In the genomic region with DNA sequence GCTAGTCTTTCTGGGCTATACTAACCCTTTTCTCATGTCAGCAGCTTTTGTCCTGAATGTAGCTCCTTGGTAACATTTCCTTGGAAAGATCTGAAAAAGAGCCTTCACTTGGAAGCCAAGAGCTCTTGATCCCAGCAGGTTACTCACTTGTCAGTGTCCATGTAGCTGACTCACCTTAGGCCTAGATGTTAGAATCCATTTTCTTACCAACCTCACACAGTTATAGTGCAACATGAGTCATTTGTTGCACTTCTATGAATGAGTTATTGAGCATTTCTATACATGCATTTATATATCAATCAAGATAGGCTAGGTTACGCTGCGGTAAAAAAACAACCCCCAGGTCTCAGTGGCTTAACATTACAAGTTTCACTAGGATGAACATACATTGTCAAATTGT, we compare ENCODE assay signal across 1 cellular context.
TF ChIP-seq lines count a peak whose summit lies in the region.

No MANE protein-coding gene starts in this region.

TF ChIP-seq in K562, 482 proteins besides CTCF, POLR2A, EP300 and RAD21 (continued from another document):
- TF ChIP-seq, protein P1, sequence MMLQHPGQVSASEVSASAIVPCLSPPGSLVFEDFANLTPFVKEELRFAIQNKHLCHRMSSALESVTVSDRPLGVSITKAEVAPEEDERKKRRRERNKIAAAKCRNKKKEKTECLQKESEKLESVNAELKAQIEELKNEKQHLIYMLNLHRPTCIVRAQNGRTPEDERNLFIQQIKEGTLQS (IDR thresholded peaks at IDR 0.05): 0 out of 2 replicates have a peak, but pooled peaks have one; percentile 24
- TF ChIP-seq, protein P1 (CRISPR knock-in tag; conservative IDR thresholded peaks at IDR 0.05): no peak
- TF ChIP-seq FOSL1 (tag; conservative IDR thresholded peaks at IDR 0.05) (peak; percentile 58), RBM22 (IDR thresholded peaks at IDR 0.05; ENCODE audit: low read depth, low read length, poor library complexity, severe bottlenecking) (no peak), PKNOX1 (IDR thresholded peaks at IDR 0.05) (no peak), RCOR1 (IDR thresholded peaks at IDR 0.05; ENCODE audit: borderline replicate concordance in 1 of 2, low read depth in 2 of 2, low read length in 2 of 2) (no peak), MECOM (CRISPR knock-in tag; IDR thresholded peaks at IDR 0.05) (no peak)
